ENCODE assay signal across 9 cellular contexts in genomic region chr6:30102701-30103629, GRCh38. TPM values are rescaled to one million over a fixed set of nuclear protein-coding genes. Genes with fewer than 3 reads are reported as not detected.
DNase-seq lines count a peak whose midpoint lies in the region; ATAC-seq and TF ChIP-seq lines count a peak whose summit lies in the region.
"Had no signal": no experiment of that assay in that cellular context is flagged by ENCODE, and none has a peak within 500 bp of the region (broad histone marks: within the 10 kb centered on the region; RNA-seq: fewer than 3 reads in every experiment).

No MANE protein-coding gene starts in this region.

- peak overlapping the region; percentile 40 for H2AFZ ChIP-seq in HCT116 (ENCODE audit: low read depth, low read length, poor library complexity, severe bottlenecking)

- no peaks in the 10 kb centered on the region for H3K27me3 ChIP-seq in HCT116 (ENCODE audit: insufficient read depth, low read length)
- H3K27me3 ChIP-seq in adrenal gland = no peaks in the 10 kb centered on the region
- H3K27me3 ChIP-seq in left ventricle myocardium inferior (ENCODE audit: low read depth) = peaks cover 71% of the 10 kb centered on the region
- H3K27me3 ChIP-seq in upper lobe of left lung = peaks cover 0 to 11% (median 2%) of the 10 kb centered on the region in 4 donors

- peak overlapping the region; percentile 91 for H3K4me2 ChIP-seq in HCT116 (ENCODE audit: low read length)

- H3K4me3 ChIP-seq in HCT116 (replicated peaks in 1 of 2; ENCODE audit: low read depth in 1 of 2, low read length in 2 of 2) (peak overlapping the region; percentile 50 to 56), adrenal gland (peak overlapping the region in 3 of 4 donors; percentile 29 to 60 (median 31)), left ventricle myocardium inferior (peak overlapping the region; percentile 65), upper lobe of left lung (peak overlapping the region; percentile 30 to 53 (median 44))

- H3K27ac ChIP-seq in HCT116 (ENCODE audit: low read depth, low read length) (no peak overlapping the region), adrenal gland (peak overlapping the region in 3 of 5 donors; percentile 73 to 86 (median 81)), left ventricle myocardium inferior (replicated peaks) (peak overlapping the region; percentile 76), upper lobe of left lung (peak overlapping the region; percentile 29 to 83 (median 80))

- H3K4me1 ChIP-seq in HCT116 (ENCODE audit: control insufficient read depth in 1 of 2, insufficient read depth in 2 of 2, low read length in 2 of 2) = peaks cover 20 to 45% of the 10 kb centered on the region in 2 experiments
- peaks cover 18 to 25% of the 10 kb centered on the region in 2 donors for H3K4me1 ChIP-seq in adrenal gland (replicated peaks in 1 of 2)
- H3K4me1 ChIP-seq in left ventricle myocardium inferior = peaks cover 36% of the 10 kb centered on the region
- peaks cover 26 to 36% (median 30%) of the 10 kb centered on the region in 4 donors for H3K4me1 ChIP-seq in upper lobe of left lung

- peak; percentile 95 for TF ChIP-seq RAD21 in HCT116 (IDR thresholded peaks at IDR 0.05; ENCODE audit: low read depth)

- no peaks in the 10 kb centered on the region for H3K79me2 ChIP-seq in HCT116 (ENCODE audit: insufficient read depth, low read length)

- H4K20me1 ChIP-seq in HCT116 (ENCODE audit: insufficient read depth) = no peaks in the 10 kb centered on the region

- no peaks in the 10 kb centered on the region for H3K9me3 Mint-ChIP-seq in progenitor cell of endocrine pancreas (ENCODE audit: low read depth)

- peak; percentile 62 for DNase-seq in DMS 273 treated with DMSO at 0.1 percent for 48 hours (lab: John Stamatoyannopoulos, UW)
- peak; percentile 74 for DNase-seq in HCT116 (ENCODE audit: low read depth, low spot score)
- DNase-seq in NCI-H128 (lab: John Stamatoyannopoulos, UW; ENCODE audit: unreplicated experiment) = peak; percentile 37
- DNase-seq in SW480 (ENCODE audit: low spot score) = peak; percentile 79
- peak; percentile 85 to 97 (median 94) for DNase-seq in adrenal gland
- DNase-seq in left ventricle myocardium inferior = peak; percentile 85
- DNase-seq in progenitor cell of endocrine pancreas (ENCODE audit: low spot score, unreplicated experiment) = peak; percentile 62
- DNase-seq in upper lobe of left lung = peak in 1 of 2 donors; percentile 93

- ATAC-seq in HCT116 (peak; percentile 59), upper lobe of left lung (ENCODE audit: low FRiP score in 2 of 2) (peak; percentile 93)

- BruUV-seq in HCT116 (replicated peaks; lab: Mats Ljungman, UMichigan) = no TSS peak

- TF ChIP-seq POLR2A in HCT116 (IDR thresholded peaks at IDR 0.05; ENCODE audit: borderline replicate concordance, extremely low read depth, insufficient read depth, insufficient read length) (peak; percentile 8), adrenal gland (IDR thresholded peaks at IDR 0.05) (peak in 1 of 2 donors; percentile 62), upper lobe of left lung (IDR thresholded peaks at IDR 0.05) (peak in 1 of 4 donors; percentile 20)

- intact Hi-C loops in HCT116 (cut with micrococcal nuclease) = loop anchor here (1.0 to 2.0 kb wide), 4 partner anchors 28 to 223 kb away; partner anchors contain the start of genes TRIM15 and TRIM39
- intact Hi-C loops in adrenal gland (cut with DNase I) = no loop called here
- intact Hi-C loops in left ventricle myocardium inferior (cut with micrococcal nuclease) = loop anchor here (2.0 kb wide), 1 partner anchor 36 kb away; the partner anchor contains the start of gene PPP1R11

- H3K27ac Mint-ChIP-seq in progenitor cell of endocrine pancreas = peak overlapping the region; percentile 35

- RAD21 ChIA-PET in HCT116 (lab: Charles Lee; ENCODE audit: low non-redundant PET in 1 of 2, low total read pairs in 2 of 2, uncharacterized antibody in 2 of 2, unreplicated experiment in 2 of 2) = interaction anchor here (1.1 to 1.4 kb wide), 3 partner anchors 11 to 28 kb away, joined by 3 to 6 read pairs (median 4); no protein-coding TSS in a partner anchor

- H3K36me3 ChIP-seq in HCT116 (ENCODE audit: control insufficient read depth in 1 of 2, insufficient read depth in 2 of 2, low read length in 2 of 2) (no peaks in the 10 kb centered on the region), adrenal gland (replicated peaks in 1 of 2) (no peaks in the 10 kb centered on the region), left ventricle myocardium inferior (no peaks in the 10 kb centered on the region), upper lobe of left lung (no peaks in the 10 kb centered on the region)

- H3K9me3 ChIP-seq in HCT116 (ENCODE audit: control insufficient read depth in 1 of 2, insufficient read depth in 1 of 2, low read depth in 1 of 2, low read length in 2 of 2) (no peaks in the 10 kb centered on the region), adrenal gland (replicated peaks in 1 of 3) (no peaks in the 10 kb centered on the region), left ventricle myocardium inferior (replicated peaks) (no peaks in the 10 kb centered on the region), upper lobe of left lung (no peaks in the 10 kb centered on the region)

- H3K9me2 ChIP-seq in HCT116 (ENCODE audit: insufficient read depth) = no peaks in the 10 kb centered on the region

- TF ChIP-seq EP300 in upper lobe of left lung (IDR thresholded peaks at IDR 0.05) = no peak

- CTCF ChIA-PET in HCT116 (lab: Charles Lee) = interaction anchor here (0.7 to 6.4 kb wide), 14 partner anchors 9 to 449 kb away, joined by 3 to 105 read pairs (median 4); no protein-coding TSS in a partner anchor

- no peaks in the 10 kb centered on the region for H3K36me3 Mint-ChIP-seq in progenitor cell of endocrine pancreas (ENCODE audit: insufficient read depth)

- H3K4me3 Mint-ChIP-seq in progenitor cell of endocrine pancreas (ENCODE audit: low read depth) = peak overlapping the region; percentile 62

- peaks cover 12% of the 10 kb centered on the region for H3K4me1 Mint-ChIP-seq in progenitor cell of endocrine pancreas (ENCODE audit: low read depth)

- peak overlapping the region; percentile 64 for H3K9ac ChIP-seq in HCT116 (ENCODE audit: low read length)

- 9 to 12% (median 11%) methylated on average over 27 to 32 of the region's 32 CpGs for WGBS in adrenal gland, 4 donors
- WGBS in upper lobe of left lung, 2 donors = 7 to 11% methylated on average over 31 to 32 of the region's 32 CpGs

- H3K27me3 Mint-ChIP-seq in progenitor cell of endocrine pancreas = peaks cover 80% of the 10 kb centered on the region

- TF ChIP-seq CTCF in HCT116 (IDR thresholded peaks at IDR 0.05 in 2 of 3, conservative IDR thresholded peaks at IDR 0.05 in 1 of 3; ENCODE audit: borderline replicate concordance in 1 of 3, insufficient read depth in 1 of 3, low read depth in 2 of 3, low read length in 2 of 3) (peak; percentile 86 to 96 (median 91)), adrenal gland (IDR thresholded peaks at IDR 0.05) (peak; percentile 86 to 98 (median 96)), left ventricle myocardium inferior (IDR thresholded peaks at IDR 0.05; ENCODE audit: borderline replicate concordance) (peak; percentile 92), progenitor cell of endocrine pancreas (IDR thresholded peaks at IDR 0.05; ENCODE audit: unreplicated experiment) (peak; percentile 77), upper lobe of left lung (IDR thresholded peaks at IDR 0.05) (peak; percentile 85 to 95 (median 92))

- POLR2A ChIA-PET in HCT116 (lab: Charles Lee) = interaction anchor here (0.6 to 1.4 kb wide), 4 partner anchors 26 to 116 kb away, joined by 3 to 7 read pairs (median 4); no protein-coding TSS in a partner anchor

TF ChIP-seq in HCT116, 20 proteins besides CTCF, POLR2A, EP300 and RAD21:
- no peak for TF ChIP-seq SP1 (IDR thresholded peaks at IDR 0.05; ENCODE audit: low read depth)
- TF ChIP-seq YY1 (IDR thresholded peaks at IDR 0.05; ENCODE audit: extremely low read depth, insufficient replicate concordance, low read depth, low read length) = peak; percentile 23
- peak; percentile 45 for TF ChIP-seq POLR2AphosphoS5 (IDR thresholded peaks at IDR 0.05; ENCODE audit: low read depth, low read length)

RNA-seq across cellular contexts. Expression of gene TRIM31, which starts 9.9 kb away (rescaled TPM):
- not detected for total RNA-seq in HCT116 (2021; ENCODE audit: unreplicated experiment)
- polyA plus RNA-seq in HCT116 (2012) = 0.11 and 0.36 TPM in 2 replicates
- under 1 TPM in 2 of 8 donors, not detected in 6; 0.19 TPM for total RNA-seq in adrenal gland
- under 1 TPM in 2 of 3 donors, not detected in 1; 0.13 to 0.80 TPM for polyA plus RNA-seq in adrenal gland
- not detected for total RNA-seq in left ventricle myocardium inferior
- total RNA-seq in progenitor cell of endocrine pancreas = not detected in 2 replicates
- total RNA-seq in upper lobe of left lung = under 1 TPM in 2 of 6 donors, not detected in 4; 0.17 to 0.79 TPM
- total RNA-seq: subcutaneous adipose tissue had no signal

RNA-seq across cellular contexts. Expression of gene RNF39, which starts 27.4 kb away (rescaled TPM):
- total RNA-seq in HCT116 (2021; ENCODE audit: unreplicated experiment) = 0.22 TPM
- 0.75 and 1.0 TPM in 2 replicates for polyA plus RNA-seq in HCT116 (2012)
- 1 to 10 TPM in 3 of 8 donors, under 1 TPM in 3, not detected in 2; 0.11 to 1.7 (median 0.96) TPM for total RNA-seq in adrenal gland
- under 1 TPM; 0.17 to 0.51 (median 0.48) TPM for polyA plus RNA-seq in adrenal gland
- total RNA-seq in left ventricle myocardium inferior = not detected
- total RNA-seq in progenitor cell of endocrine pancreas = not detected in 2 replicates
- 1 to 10 TPM; 2.0 to 4.2 (median 2.8) TPM for total RNA-seq in upper lobe of left lung
- total RNA-seq: subcutaneous adipose tissue had no signal

RNA-seq across cellular contexts. Expression of gene TRIM40, which starts 33.0 kb away (rescaled TPM):
- total RNA-seq in HCT116 (2021; ENCODE audit: unreplicated experiment) (not detected), adrenal gland (not detected), left ventricle myocardium inferior (not detected), progenitor cell of endocrine pancreas (not detected in 2 replicates), upper lobe of left lung (not detected)
- polyA plus RNA-seq in HCT116 (2012) = 0.04 TPM in 1 of 2 replicates, not detected in the other
- under 1 TPM in 1 of 3 donors, not detected in 2; 0.16 TPM for polyA plus RNA-seq in adrenal gland
- total RNA-seq: subcutaneous adipose tissue had no signal

RNA-seq across cellular contexts. Expression of gene PPP1R11, which starts 36.0 kb away (rescaled TPM):
- total RNA-seq in HCT116 (2021; ENCODE audit: unreplicated experiment) (29.3 TPM), adrenal gland (10 to 100 TPM; 36.8 to 70.7 (median 52.4) TPM), left ventricle myocardium inferior (45.3 TPM), progenitor cell of endocrine pancreas (45.1 and 48.4 TPM in 2 replicates), upper lobe of left lung (10 to 100 TPM; 31.4 to 66.1 (median 42.7) TPM)
- polyA plus RNA-seq in HCT116 (2012) = 34.3 and 37.8 TPM in 2 replicates
- 10 to 100 TPM; 34.7 to 97.7 (median 43.4) TPM for polyA plus RNA-seq in adrenal gland

RNA-seq across cellular contexts. Expression of gene POLR1H, which starts 41.9 kb away (rescaled TPM):
- total RNA-seq in HCT116 (2021; ENCODE audit: unreplicated experiment) (42.6 TPM), adrenal gland (10 to 100 TPM in 7 of 8 donors, 1 to 10 TPM in 1; 6.8 to 75.1 (median 32.4) TPM), left ventricle myocardium inferior (17.5 TPM), progenitor cell of endocrine pancreas (23.0 and 27.3 TPM in 2 replicates), upper lobe of left lung (10 to 100 TPM; 14.9 to 23.6 (median 19.7) TPM)
- polyA plus RNA-seq in HCT116 (2012) = 83.3 and 89.3 TPM in 2 replicates
- polyA plus RNA-seq in adrenal gland = 10 to 100 TPM; 24.7 to 53.8 (median 29.2) TPM

Comparison
In these comparisons a context has a peak if more than half of its experiments do, and no peak if none do; other contexts are left out.
1. intact Hi-C loops: an anchor here in HCT116 (1.0 to 2.0 kb wide) and left ventricle myocardium inferior (2.0 kb wide); none called in adrenal gland.